In genomic region chr9:126151031-126151670, GRCh38 we compare ENCODE assay signal across 1 cellular context.
TF ChIP-seq lines count a peak whose summit lies in the region.

No MANE protein-coding gene starts in this region.

TF ChIP-seq in HepG2, 621 proteins besides CTCF, POLR2A, EP300 and RAD21 (continued from another document and continues in another):
- TF ChIP-seq NFAT5 (CRISPR knock-in tag; IDR thresholded peaks at IDR 0.05) (no peak), KMT2A (CRISPR knock-in tag; IDR thresholded peaks at IDR 0.05) (no peak), TAF15 (IDR thresholded peaks at IDR 0.05; ENCODE audit: low read depth, low read length, poor library complexity, severe bottlenecking) (no peak), MYNN (CRISPR knock-in tag; IDR thresholded peaks at IDR 0.05; ENCODE audit: low read depth) (no peak), LBX2 (CRISPR knock-in tag; IDR thresholded peaks at IDR 0.05; ENCODE audit: borderline replicate concordance) (no peak), CREB1 (IDR thresholded peaks at IDR 0.05) (no peak), CREB1 (CRISPR knock-in tag; IDR thresholded peaks at IDR 0.05) (peak; percentile 82), SCMH1 (CRISPR knock-in tag; IDR thresholded peaks at IDR 0.05; ENCODE audit: borderline replicate concordance) (no peak), TP53 (CRISPR knock-in tag; conservative IDR thresholded peaks at IDR 0.05) (no peak), GATAD1 (CRISPR knock-in tag; IDR thresholded peaks at IDR 0.05) (peak; percentile 30; the same call in 1 of the 2 replicates), AFF4 (CRISPR knock-in tag; IDR thresholded peaks at IDR 0.05) (no peak), ZNF564 (CRISPR knock-in tag; IDR thresholded peaks at IDR 0.05) (no peak), ZNF430 (CRISPR knock-in tag; IDR thresholded peaks at IDR 0.05) (no peak), MATR3 (CRISPR knock-in tag; IDR thresholded peaks at IDR 0.05) (no peak), AKNA (CRISPR knock-in tag; IDR thresholded peaks at IDR 0.05; ENCODE audit: borderline replicate concordance) (no peak), ELF3 (CRISPR knock-in tag; IDR thresholded peaks at IDR 0.05) (peak; percentile 29; the same call in 1 of the 2 replicates), POLR2G (IDR thresholded peaks at IDR 0.05; ENCODE audit: low read depth, low read length) (no peak), ZNF124 (CRISPR knock-in tag; IDR thresholded peaks at IDR 0.05) (no peak), ZNF619 (CRISPR knock-in tag; IDR thresholded peaks at IDR 0.05) (no peak), ATAD3A (CRISPR knock-in tag; IDR thresholded peaks at IDR 0.05) (no peak), THAP8 (CRISPR knock-in tag; IDR thresholded peaks at IDR 0.05; ENCODE audit: borderline replicate concordance) (no peak), JDP2 (CRISPR knock-in tag; IDR thresholded peaks at IDR 0.05; ENCODE audit: borderline replicate concordance) (no peak), TRIM24 (CRISPR knock-in tag; IDR thresholded peaks at IDR 0.05) (no peak), ZBTB37 (CRISPR knock-in tag; IDR thresholded peaks at IDR 0.05) (no peak), PRMT3 (CRISPR knock-in tag; IDR thresholded peaks at IDR 0.05; ENCODE audit: borderline replicate concordance, low read depth) (no peak), THRA (CRISPR knock-in tag; IDR thresholded peaks at IDR 0.05; ENCODE audit: borderline replicate concordance) (peak; percentile 42; the same call in 1 of the 2 replicates), PLSCR1 (CRISPR knock-in tag; IDR thresholded peaks at IDR 0.05; ENCODE audit: borderline replicate concordance) (no peak), ONECUT2 (CRISPR knock-in tag; IDR thresholded peaks at IDR 0.05) (peak; percentile 56; the same call in 1 of the 2 replicates), ZNF335 (CRISPR knock-in tag; IDR thresholded peaks at IDR 0.05) (no peak), STAT5B (CRISPR knock-in tag; IDR thresholded peaks at IDR 0.05) (no peak), RFX5 (IDR thresholded peaks at IDR 0.05; ENCODE audit: low read depth, low read length) (no peak), SP5 (CRISPR knock-in tag; IDR thresholded peaks at IDR 0.05; ENCODE audit: borderline replicate concordance, low read depth) (no peak), ZNF773 (CRISPR knock-in tag; IDR thresholded peaks at IDR 0.05; ENCODE audit: borderline replicate concordance) (no peak), ZFP82 (CRISPR knock-in tag; IDR thresholded peaks at IDR 0.05; ENCODE audit: borderline replicate concordance) (no peak)
